Comparison of ENCODE assay signal across 8 cellular contexts in the genomic region with DNA sequence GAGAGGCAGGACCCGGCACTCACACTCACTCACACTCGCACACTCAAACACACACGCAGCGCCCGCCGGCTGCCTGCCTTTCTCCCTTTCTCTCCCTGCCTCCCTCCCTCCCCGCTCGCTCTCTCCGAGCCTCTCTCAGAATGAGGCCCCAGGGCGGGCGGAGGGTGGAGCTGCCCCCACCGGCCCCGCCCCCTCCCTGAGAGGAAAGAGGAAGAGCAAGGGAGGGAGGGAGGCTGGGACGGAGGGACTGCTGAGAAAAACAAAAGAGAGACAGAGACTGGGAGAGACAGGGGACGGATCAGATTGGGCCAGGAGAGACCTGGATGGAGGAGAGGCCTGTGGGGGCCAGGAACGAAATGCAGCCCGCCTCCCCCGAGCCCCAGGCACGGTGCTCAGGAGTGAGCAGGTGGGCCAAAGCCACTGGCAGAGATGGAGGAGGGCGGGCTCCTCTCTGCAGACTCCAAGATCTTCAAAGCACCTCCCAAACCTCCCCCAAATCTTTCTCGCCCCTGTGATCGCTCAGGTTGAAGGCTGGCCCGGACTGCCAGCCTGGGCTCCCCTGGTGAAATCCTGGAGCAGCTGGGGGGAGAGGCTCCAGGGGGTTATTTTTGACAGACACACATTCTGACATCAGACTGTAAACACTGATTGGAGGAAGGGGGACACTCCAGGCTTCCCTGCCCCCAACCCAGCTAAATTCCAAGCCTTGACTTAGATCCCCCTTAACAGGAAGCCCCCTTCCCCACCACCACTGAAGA. TPM values are rescaled to one million over a fixed set of nuclear protein-coding genes. Genes with fewer than 3 reads are reported as not detected.
A peak's percentile ranks its signal among the peaks of the same experiment; 100 is the strongest.
DNase-seq lines count a peak whose midpoint lies in the region; ATAC-seq and TF ChIP-seq lines count a peak whose summit lies in the region.

No MANE protein-coding gene starts in this region.

- RAD21 ChIA-PET in HCT116 (lab: Charles Lee; ENCODE audit: low non-redundant PET in 1 of 2, low total read pairs in 2 of 2, uncharacterized antibody in 2 of 2, unreplicated experiment in 2 of 2) = interaction anchor here in 1 of 2 experiments (0.6 kb wide), 2 partner anchors 28 to 53 kb away, joined by 3 read pairs; no protein-coding TSS in a partner anchor

- peak overlapping the region; percentile 88 for H3K4me3 Mint-ChIP-seq in T-helper 1 cell treated with Interleukin-12 subunit alpha and Interleukin-12 subunit beta and Interleukin-4 antibody, amounts not matched to agents 30 μg/mL and 1 μg/mL, for 36 hours

- TF ChIP-seq POLR2A in HCT116 (IDR thresholded peaks at IDR 0.05; ENCODE audit: borderline replicate concordance, extremely low read depth, insufficient read depth, insufficient read length) (peak; percentile 95), uterus (IDR thresholded peaks at IDR 0.05) (peak; percentile 56 to 59)

- H3K4me2 ChIP-seq in HCT116 (ENCODE audit: low read length) = peak overlapping the region; percentile 94

- H3K79me2 ChIP-seq in HCT116 (ENCODE audit: insufficient read depth, low read length) = peaks cover 77% of the 10 kb centered on the region

- peaks cover 60 to 69% of the 10 kb centered on the region in 2 experiments for H3K4me1 ChIP-seq in HCT116 (ENCODE audit: control insufficient read depth in 1 of 2, insufficient read depth in 2 of 2, low read length in 2 of 2)
- H3K4me1 ChIP-seq in right cardiac atrium (ENCODE audit: control insufficient read depth, insufficient read depth, low read length) = peaks cover 19% of the 10 kb centered on the region
- peaks cover 61% of the 10 kb centered on the region for H3K4me1 ChIP-seq in psoas muscle
- peaks cover 10 to 43% of the 10 kb centered on the region in 2 donors for H3K4me1 ChIP-seq in uterus

- no peaks in the 10 kb centered on the region for H3K27me3 ChIP-seq in HCT116 (ENCODE audit: insufficient read depth, low read length)
- no peaks in the 10 kb centered on the region for H3K27me3 ChIP-seq in right cardiac atrium (ENCODE audit: control insufficient read depth, insufficient read depth)
- no peaks in the 10 kb centered on the region for H3K27me3 ChIP-seq in psoas muscle (ENCODE audit: insufficient read depth in 3 of 3, low read length in 2 of 3)
- H3K27me3 ChIP-seq in uterus = no peaks in the 10 kb centered on the region

- H3K4me3 ChIP-seq in HCT116 (replicated peaks in 1 of 2; ENCODE audit: low read depth in 1 of 2, low read length in 2 of 2) (peak overlapping the region; percentile 82 to 83), right cardiac atrium (ENCODE audit: low read length) (peak overlapping the region; percentile 85), psoas muscle (peak overlapping the region; percentile 83), uterus (peak overlapping the region; percentile 45 to 55)

- no TSS peak for BruUV-seq in HCT116 (replicated peaks; lab: Mats Ljungman, UMichigan)

- no peak overlapping the region for H2AFZ ChIP-seq in HCT116 (ENCODE audit: low read depth, low read length, poor library complexity, severe bottlenecking)

- POLR2A ChIA-PET in HCT116 (lab: Charles Lee) = interaction anchor here (0.5 to 1.3 kb wide), 11 partner anchors 12 to 840 kb away, joined by 3 to 6 read pairs (median 4); a partner anchor contains a TSS

- no peaks in the 10 kb centered on the region for H3K9me3 ChIP-seq in HCT116 (ENCODE audit: control insufficient read depth in 1 of 2, insufficient read depth in 1 of 2, low read depth in 1 of 2, low read length in 2 of 2)
- no peaks in the 10 kb centered on the region for H3K9me3 ChIP-seq in right cardiac atrium (ENCODE audit: control insufficient read depth, low read length)
- no peaks in the 10 kb centered on the region for H3K9me3 ChIP-seq in psoas muscle
- no peaks in the 10 kb centered on the region for H3K9me3 ChIP-seq in uterus

- peak overlapping the region; percentile 53 for H3K27ac ChIP-seq in HCT116 (ENCODE audit: low read depth, low read length)
- peak overlapping the region; percentile 78 for H3K27ac ChIP-seq in right cardiac atrium (ENCODE audit: low read length)
- peak overlapping the region; percentile 92 for H3K27ac ChIP-seq in psoas muscle
- peak overlapping the region; percentile 98 to 100 for H3K27ac ChIP-seq in uterus

- intact Hi-C loops in HCT116 (cut with micrococcal nuclease) = no loop called here
- intact Hi-C loops in right cardiac atrium (cut with DNase I) = no loop called here
- intact Hi-C loops in psoas muscle (cut with DNase I) = no loop called here
- intact Hi-C loops in uterus (cut with DNase I; ENCODE audit: low total_unique reads) = no loop called here

- peaks cover 14 to 15% of the 10 kb centered on the region in 2 experiments for H3K36me3 ChIP-seq in HCT116 (ENCODE audit: control insufficient read depth in 1 of 2, insufficient read depth in 2 of 2, low read length in 2 of 2)
- H3K36me3 ChIP-seq in psoas muscle (ENCODE audit: insufficient read depth in 1 of 2, low read depth in 1 of 2) = peaks cover 6 to 18% of the 10 kb centered on the region in 2 donors
- H3K36me3 ChIP-seq in uterus = no peaks in the 10 kb centered on the region

- H3K36me3 Mint-ChIP-seq in T-helper 1 cell treated with Interleukin-12 subunit alpha and Interleukin-12 subunit beta and Interleukin-4 antibody, amounts not matched to agents 30 μg/mL and 1 μg/mL, for 36 hours (ENCODE audit: low read depth) = peaks cover 20% of the 10 kb centered on the region

- no peaks in the 10 kb centered on the region for H3K9me2 ChIP-seq in HCT116 (ENCODE audit: insufficient read depth)

- peak overlapping the region; percentile 83 for H3K27ac Mint-ChIP-seq in T-helper 1 cell treated with Interleukin-12 subunit alpha and Interleukin-12 subunit beta and Interleukin-4 antibody, amounts not matched to agents 30 μg/mL and 1 μg/mL, for 36 hours

- H4K20me1 ChIP-seq in HCT116 (ENCODE audit: insufficient read depth) = no peaks in the 10 kb centered on the region; the same call in 1 of the 2 replicates

- TF ChIP-seq RAD21 in HCT116 (IDR thresholded peaks at IDR 0.05; ENCODE audit: low read depth) = no peak

- H3K4me1 Mint-ChIP-seq in T-helper 1 cell treated with Interleukin-12 subunit alpha and Interleukin-12 subunit beta and Interleukin-4 antibody, amounts not matched to agents 30 μg/mL and 1 μg/mL, for 36 hours (ENCODE audit: low read depth) = peaks cover 62% of the 10 kb centered on the region

- WGBS in right cardiac atrium = under 1% methylated on average over 23 of the region's 23 CpGs
- 1 to 3% (median 1%) methylated on average over 22 to 23 of the region's 23 CpGs for WGBS in psoas muscle, 3 donors

- ATAC-seq in HCT116 (peak; percentile 81), right cardiac atrium (peak; percentile 86 to 87), psoas muscle (peak; percentile 79 to 85 (median 82))

- no peaks in the 10 kb centered on the region for H3K9me3 Mint-ChIP-seq in T-helper 1 cell treated with Interleukin-12 subunit alpha and Interleukin-12 subunit beta and Interleukin-4 antibody, amounts not matched to agents 30 μg/mL and 1 μg/mL, for 36 hours

- CTCF ChIA-PET in HCT116 (lab: Charles Lee) = interaction anchor here (0.7 to 4.1 kb wide), 6 partner anchors 15 to 334 kb away, joined by 3 to 48 read pairs (median 4); a partner anchor contains a TSS

- TF ChIP-seq CTCF in HCT116 (IDR thresholded peaks at IDR 0.05 in 2 of 3, conservative IDR thresholded peaks at IDR 0.05 in 1 of 3; ENCODE audit: borderline replicate concordance in 1 of 3, insufficient read depth in 1 of 3, low read depth in 2 of 3, low read length in 2 of 3) = no peak
- no peak for TF ChIP-seq CTCF in psoas muscle (IDR thresholded peaks at IDR 0.05)
- TF ChIP-seq CTCF in uterus (IDR thresholded peaks at IDR 0.05) = no peak

- H3K9ac ChIP-seq in HCT116 (ENCODE audit: low read length) = peak overlapping the region; percentile 86

- H3K27me3 Mint-ChIP-seq in T-helper 1 cell treated with Interleukin-12 subunit alpha and Interleukin-12 subunit beta and Interleukin-4 antibody, amounts not matched to agents 30 μg/mL and 1 μg/mL, for 36 hours (ENCODE audit: low read depth) = no peaks in the 10 kb centered on the region

- peak; percentile 52 for DNase-seq in GM04504 (ENCODE audit: low read depth)
- DNase-seq in HCT116 (ENCODE audit: low read depth, low spot score) = no peak
- peak; percentile 75 for DNase-seq in NCI-H1048 (lab: John Stamatoyannopoulos, UW)
- peak in 55 of 56 donors; percentile 27 to 95 (median 82) for DNase-seq in amygdala (lab: John Stamatoyannopoulos, UW)
- peak; percentile 89 to 96 (median 96) for DNase-seq in right cardiac atrium
- peak; percentile 90 to 93 for DNase-seq in psoas muscle
- peak; percentile 87 to 88 for DNase-seq in uterus

TF ChIP-seq in HCT116, 20 proteins besides CTCF, POLR2A, EP300 and RAD21 (continues in another document):
- TF ChIP-seq YY1 (IDR thresholded peaks at IDR 0.05; ENCODE audit: extremely low read depth, insufficient replicate concordance, low read depth, low read length) (peak; percentile 81), CBX3 (IDR thresholded peaks at IDR 0.05; ENCODE audit: low read depth) (no peak)

RNA-seq across cellular contexts. Expression of a gene that starts 5.1 kb away (rescaled TPM):
- 63.9 TPM for total RNA-seq in HCT116 (2021; ENCODE audit: unreplicated experiment)
- 55.1 and 61.6 TPM in 2 replicates for polyA plus RNA-seq in HCT116 (2012)
- 10 to 100 TPM; 48.7 to 90.9 (median 70.3) TPM for total RNA-seq in right cardiac atrium
- 45.5 TPM for polyA plus RNA-seq in right cardiac atrium
- 10 to 100 TPM; 22.0 to 29.8 (median 26.8) TPM for total RNA-seq in psoas muscle
- 10 to 100 TPM; 13.9 to 24.9 (median 14.6) TPM for polyA plus RNA-seq in psoas muscle
- total RNA-seq in uterus = 100 to 1,000 TPM in 1 of 4 donors, 10 to 100 TPM in 3; 17.4 to 121 (median 43.8) TPM

RNA-seq across cellular contexts. Expression of a gene that starts 17.8 kb away (rescaled TPM):
- total RNA-seq in HCT116 (2021; ENCODE audit: unreplicated experiment) (93.0 TPM), right cardiac atrium (10 to 100 TPM; 12.7 to 28.3 (median 15.3) TPM), psoas muscle (10 to 100 TPM; 14.9 to 57.5 (median 32.1) TPM), uterus (10 to 100 TPM in 3 of 4 donors, 1 to 10 TPM in 1; 1.8 to 58.2 (median 15.5) TPM)
- 54.7 and 57.7 TPM in 2 replicates for polyA plus RNA-seq in HCT116 (2012)
- polyA plus RNA-seq in right cardiac atrium (11.6 TPM), psoas muscle (10 to 100 TPM; 14.7 to 32.2 (median 15.5) TPM)

RNA-seq across cellular contexts. Expression of a gene that starts 37.1 kb away (rescaled TPM):
- total RNA-seq in HCT116 (2021; ENCODE audit: unreplicated experiment) (231 TPM), right cardiac atrium (10 to 100 TPM; 28.8 to 38.0 (median 31.7) TPM), psoas muscle (10 to 100 TPM; 38.7 to 86.1 (median 64.4) TPM), uterus (10 to 100 TPM; 15.4 to 54.0 (median 27.4) TPM)
- polyA plus RNA-seq in HCT116 (2012) = 108 and 121 TPM in 2 replicates
- polyA plus RNA-seq in right cardiac atrium (18.4 TPM), psoas muscle (10 to 100 TPM; 25.8 to 77.5 (median 54.1) TPM)

RNA-seq across cellular contexts. Expression of a gene that starts 49.9 kb away (rescaled TPM):
- total RNA-seq in HCT116 (2021; ENCODE audit: unreplicated experiment) (31.7 TPM), right cardiac atrium (10 to 100 TPM; 10.5 to 12.0 (median 11.1) TPM), psoas muscle (10 to 100 TPM in 2 of 4 donors, 1 to 10 TPM in 2; 8.8 to 13.2 (median 10.1) TPM), uterus (10 to 100 TPM in 3 of 4 donors, 1 to 10 TPM in 1; 3.8 to 28.4 (median 15.6) TPM)
- polyA plus RNA-seq in HCT116 (2012) = 16.4 and 20.0 TPM in 2 replicates
- polyA plus RNA-seq in right cardiac atrium (8.6 TPM), psoas muscle (10 to 100 TPM in 1 of 3 donors, 1 to 10 TPM in 2; 7.3 to 12.5 (median 9.8) TPM)

RNA-seq across cellular contexts. Expression of a gene that starts 59.1 kb away (rescaled TPM):
- total RNA-seq in HCT116 (2021; ENCODE audit: unreplicated experiment) (30.4 TPM), right cardiac atrium (10 to 100 TPM; 43.2 to 87.3 (median 53.7) TPM), psoas muscle (10 to 100 TPM; 14.1 to 22.9 (median 18.4) TPM), uterus (10 to 100 TPM; 10.6 to 29.8 (median 20.9) TPM)
- 19.3 and 19.9 TPM in 2 replicates for polyA plus RNA-seq in HCT116 (2012)
- polyA plus RNA-seq in right cardiac atrium (38.1 TPM), psoas muscle (10 to 100 TPM; 26.0 to 38.7 (median 30.2) TPM)
